16 cellular contexts compared by ENCODE assay signal in genomic region chr15:68543546-68544008, GRCh38. TPM values are rescaled to one million over a fixed set of nuclear protein-coding genes. Genes with fewer than 3 reads are reported as not detected.
DNase-seq lines count a peak whose midpoint lies in the region; ATAC-seq and TF ChIP-seq lines count a peak whose summit lies in the region.
"Had no signal": no experiment of that assay in that cellular context is flagged by ENCODE, and none has a peak within 500 bp of the region (broad histone marks: within the 10 kb centered on the region; RNA-seq: fewer than 3 reads in every experiment).

No MANE protein-coding gene starts in this region.

- no TSS peak for BruUV-seq in A673 (replicated peaks; lab: Mats Ljungman, UMichigan)

- H3K27ac ChIP-seq in SK-N-SH (ENCODE audit: low read depth in 2 of 2, low read length in 1 of 2), result peak overlapping the region in 1 of 2 experiments; percentile 87; a peak in 2 of 4 replicates
- H3K27ac ChIP-seq in heart left ventricle, result peak overlapping the region in 10 of 12 donors; percentile 16 to 79 (median 58)
- H3K27ac ChIP-seq in aorta (ENCODE audit: low read depth in 1 of 2, low read length in 2 of 2), result peak overlapping the region in 1 of 2 donors; percentile 8
- H3K27ac ChIP-seq in A673 (ENCODE audit: low read depth, low read length, poor library complexity, severe bottlenecking), result no peak overlapping the region

- peaks cover 0 to 13% of the 10 kb centered on the region in 2 experiments; a peak in 2 of 4 replicates for H3K4me1 ChIP-seq in SK-N-SH (ENCODE audit: control insufficient read depth in 1 of 2, insufficient read depth in 2 of 2, low read depth in 1 of 2, low read length in 1 of 2)
- peaks cover 0 to 19% (median 13%) of the 10 kb centered on the region in 12 donors for H3K4me1 ChIP-seq in heart left ventricle
- peaks cover 3 to 5% of the 10 kb centered on the region in 2 donors for H3K4me1 ChIP-seq in aorta (ENCODE audit: control insufficient read depth in 1 of 2, insufficient read depth in 2 of 2, low read length in 2 of 2)
- H3K4me1 ChIP-seq in A673 (ENCODE audit: insufficient read depth, low read length, poor library complexity, severe bottlenecking), result no peaks in the 10 kb centered on the region

- TF ChIP-seq CTCF in SK-N-SH (IDR thresholded peaks at IDR 0.05) (no peak), heart left ventricle (IDR thresholded peaks at IDR 0.05) (no peak), omental fat pad (IDR thresholded peaks at IDR 0.05) (no peak), A673 (conservative IDR thresholded peaks at IDR 0.05; ENCODE audit: low read depth, low read length) (no peak)

- no peaks in the 10 kb centered on the region for H4K20me1 ChIP-seq in SK-N-SH (ENCODE audit: insufficient read depth)

- CTCF ChIA-PET in SK-N-SH (lab: Yijun Ruan, JAX), result no interaction called here
- CTCF ChIA-PET in A673 (lab: Charles Lee), result no interaction called here

- H3K27me3 ChIP-seq in SK-N-SH (ENCODE audit: insufficient read depth), result no peaks in the 10 kb centered on the region
- H3K27me3 ChIP-seq in heart left ventricle, result no peaks in the 10 kb centered on the region
- H3K27me3 ChIP-seq in aorta (ENCODE audit: control insufficient read depth in 1 of 2, insufficient read depth in 2 of 2, low read length in 1 of 2), result no peaks in the 10 kb centered on the region
- H3K27me3 ChIP-seq in A673 (replicated peaks; ENCODE audit: insufficient read depth, low read depth, low read length, poor library complexity), result no peaks in the 10 kb centered on the region
- H3K27me3 ChIP-seq: stomach had no signal

- peak overlapping the region; percentile 23; the same call in 1 of the 2 replicates for H2AFZ ChIP-seq in SK-N-SH (ENCODE audit: low read depth)

- H3K9me3 ChIP-seq in SK-N-SH (no peaks in the 10 kb centered on the region), heart left ventricle (peaks cover 0 to 7% (median 0%) of the 10 kb centered on the region in 12 donors), aorta (ENCODE audit: control insufficient read depth, low read length) (no peaks in the 10 kb centered on the region), A673 (ENCODE audit: low read depth, low read length, poor library complexity, severe bottlenecking) (no peaks in the 10 kb centered on the region)

- H3F3A ChIP-seq in SK-N-SH (replicated peaks; ENCODE audit: insufficient read depth), result peaks cover 7% of the 10 kb centered on the region

- peak overlapping the region; percentile 32; the same call in 1 of the 2 replicates for H3K4me2 ChIP-seq in SK-N-SH

- peak overlapping the region; percentile 11; the same call in 1 of the 2 replicates for H3K9ac ChIP-seq in SK-N-SH

- TF ChIP-seq RAD21 in SK-N-SH (IDR thresholded peaks at IDR 0.05; ENCODE audit: low read length), result no peak

- POLR2A ChIA-PET in SK-N-SH (lab: Yijun Ruan, JAX), result no interaction called here
- POLR2A ChIA-PET in A673 (lab: Charles Lee; ENCODE audit: low non-redundant PET), result no interaction called here

- DNase-seq in SK-N-SH, result no peak
- peak in 1 of 5 donors; percentile 59 for DNase-seq in heart left ventricle
- no peak for DNase-seq in omental fat pad (ENCODE audit: low spot score)
- peak; percentile 73 for DNase-seq in aorta
- no peak for DNase-seq in A673 (ENCODE audit: low spot score)
- no peak for DNase-seq in NCI-H526 treated with DMSO at 0.1 percent for 48 hours (lab: John Stamatoyannopoulos, UW)
- DNase-seq: central memory CD4-positive, alpha-beta T cell; DND-41; islet precursor cell; NCI-H1436; posterior cingulate gyrus; stomach had no signal

- H3K9me2 ChIP-seq in SK-N-SH, result no peaks in the 10 kb centered on the region

- H3K79me2 ChIP-seq in SK-N-SH (ENCODE audit: insufficient read depth), result no peaks in the 10 kb centered on the region

- TF ChIP-seq POLR2A in heart left ventricle (IDR thresholded peaks at IDR 0.05), result no peak

- H3K36me3 ChIP-seq in SK-N-SH (replicated peaks in 1 of 2; ENCODE audit: control insufficient read depth in 1 of 2, insufficient read depth in 2 of 2, low read length in 1 of 2), result no peaks in the 10 kb centered on the region
- no peaks in the 10 kb centered on the region for H3K36me3 ChIP-seq in heart left ventricle
- no peaks in the 10 kb centered on the region for H3K36me3 ChIP-seq in aorta (ENCODE audit: control insufficient read depth in 1 of 2, insufficient read depth in 2 of 2, low read length in 1 of 2)
- H3K36me3 ChIP-seq in A673 (ENCODE audit: insufficient read depth, low read length, poor library complexity, severe bottlenecking), result no peaks in the 10 kb centered on the region
- H3K36me3 ChIP-seq: stomach had no signal

- TF ChIP-seq EP300 in SK-N-SH (IDR thresholded peaks at IDR 0.05; ENCODE audit: borderline replicate concordance in 1 of 2, low read depth in 1 of 2, low read length in 1 of 2), result no peak

- intact Hi-C loops in heart left ventricle (cut with DNase I) (loop anchor here in 3 of 10 donors (2.0 to 10.0 kb wide), 3 partner anchors 226 to 239 kb away; no protein-coding TSS in a partner anchor), aorta (cut with DNase I) (loop anchor here (5.0 kb wide), 2 partner anchors 56 to 111 kb away; partner anchors contain the start of gene ITGA11 (in 1 of the 2)), A673 (cut with micrococcal nuclease; ENCODE audit: unreplicated experiment) (no loop called here)

- 46% methylated on average over 7 of the region's 7 CpGs for WGBS in SK-N-SH (ENCODE audit: low lambda C conversion rate)
- 67 to 73% (median 70%) methylated on average over 7 of the region's 7 CpGs for WGBS in heart left ventricle, 4 donors
- WGBS in aorta, 2 donors, result 53 to 64% methylated on average over 7 of the region's 7 CpGs

- H3K4me3 ChIP-seq in SK-N-SH (ENCODE audit: low read depth in 2 of 2, low read length in 1 of 2), result no peak overlapping the region
- no peak overlapping the region for H3K4me3 ChIP-seq in heart left ventricle
- H3K4me3 ChIP-seq in aorta (ENCODE audit: low read length in 2 of 2), result no peak overlapping the region
- H3K4me3 ChIP-seq in A673 (ENCODE audit: low read depth, low read length, poor library complexity, severe bottlenecking), result no peak overlapping the region
- H3K4me3 ChIP-seq: stomach had no signal

- ATAC-seq in heart left ventricle (peak; percentile 18 to 54 (median 52)), omental fat pad (ENCODE audit: low FRiP score) (peak; percentile 38), aorta (ENCODE audit: low FRiP score) (peak; percentile 53), HG03442 (IDR thresholded peaks at IDR 0.05; ENCODE audit: unreplicated experiment) (no peak)
- ATAC-seq: activated naive CD4-positive, alpha-beta T cell treated with anti-CD3 and anti-CD28 coated beads, Interleukin-2, amount 50 U/mL, for 72 hours had no signal

TF ChIP-seq in SK-N-SH, 30 proteins besides CTCF, POLR2A, EP300 and RAD21:
- TF ChIP-seq GABPA (IDR thresholded peaks at IDR 0.05; ENCODE audit: low read depth) (no peak), TCF12 (IDR thresholded peaks at IDR 0.05) (peak; percentile 3; the same call in 1 of the 2 replicates)

RNA-seq across cellular contexts. Expression of gene CORO2B, which starts 35.2 kb away (rescaled TPM):
- polyA plus RNA-seq in SK-N-SH (2012; rRNA removed), result 2.3 and 3.6 TPM in 2 replicates
- polyA plus RNA-seq in SK-N-SH (2012; cell fraction: cytosol; rRNA removed), result 1.6 and 2.5 TPM in 2 replicates
- polyA plus RNA-seq in SK-N-SH (2012; cell fraction: nucleus; rRNA removed), result 2.8 and 3.1 TPM in 2 replicates
- total RNA-seq in heart left ventricle, result 1 to 10 TPM; 3.0 to 9.1 (median 5.0) TPM
- polyA plus RNA-seq in heart left ventricle, result 1 to 10 TPM; 3.3 to 7.2 TPM
- total RNA-seq in omental fat pad, result 10 to 100 TPM in 3 of 4 donors, 1 to 10 TPM in 1; 4.7 to 18.8 (median 13.7) TPM
- 1 to 10 TPM; 3.8 to 9.2 TPM for total RNA-seq in aorta
- polyA plus RNA-seq in aorta, result 1 to 10 TPM; 1.8 to 6.2 TPM
- 3.8 and 4.4 TPM in 2 replicates for total RNA-seq in A673 (2021)
- total RNA-seq: NCI-H460 had no signal
- polyA plus RNA-seq: CD14-positive monocyte had no signal

Comparison
In these comparisons a context has a peak if more than half of its experiments do, and no peak if none do; other contexts are left out.
1. DNase-seq: peak in aorta (2 of 2); none in SK-N-SH (single experiment), omental fat pad (single experiment), A673 (single experiment) and NCI-H526 treated with DMSO at 0.1 percent for 48 hours (single experiment).